Comparison of ENCODE assay signal across 10 cellular contexts in the genomic region with DNA sequence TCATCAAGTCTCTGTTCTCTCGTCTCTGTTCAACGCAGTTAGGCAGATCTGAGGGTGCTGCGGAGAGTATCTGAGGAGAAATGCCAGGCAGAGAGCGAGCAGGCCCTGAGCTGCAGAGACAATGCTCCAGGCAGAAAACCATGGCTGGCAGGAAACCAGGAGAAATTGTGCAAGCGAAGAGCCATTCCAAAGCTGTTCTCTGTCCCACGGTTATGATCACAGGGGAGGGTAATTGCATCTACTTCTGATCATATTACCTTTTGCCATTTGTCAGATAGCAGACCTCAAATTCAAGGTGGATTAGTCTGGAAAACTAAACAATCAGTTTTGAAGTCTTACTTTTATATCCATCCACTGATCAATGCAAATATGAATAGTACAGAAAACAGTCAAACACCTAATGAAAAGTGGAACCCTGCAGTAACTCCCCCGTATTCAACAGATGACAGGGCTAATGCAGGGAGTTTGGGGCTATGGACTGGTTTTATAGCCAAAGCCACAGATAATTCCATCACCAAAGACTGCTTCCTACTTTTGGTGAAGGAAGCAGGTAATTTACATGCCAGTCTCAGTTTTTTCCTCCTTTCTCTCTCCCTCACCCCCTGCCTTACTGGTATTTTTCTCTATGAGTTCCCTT.
DNase-seq lines count a peak whose midpoint lies in the region; TF ChIP-seq lines count a peak whose summit lies in the region.
"Had no signal": no experiment of that assay in that cellular context is flagged by ENCODE, and none has a peak within 500 bp of the region (broad histone marks: within the 10 kb centered on the region; RNA-seq: fewer than 3 reads in every experiment).

No MANE protein-coding gene starts in this region.

- peak overlapping the region; percentile 47; the same call in 1 of the 2 replicates for H3K4me3 ChIP-seq in BE2C (ENCODE audit: low read depth, low read length)
- H3K4me3 ChIP-seq in mesendoderm (ENCODE audit: low read length) = no peak overlapping the region

- TF ChIP-seq CTCF in BE2C (IDR thresholded peaks at IDR 0.05; ENCODE audit: low read depth, low read length) = no peak

- H3K36me3 ChIP-seq in BE2C (no peaks in the 10 kb centered on the region), mesendoderm (ENCODE audit: control insufficient read depth, insufficient read depth, low read length) (no peaks in the 10 kb centered on the region)

- H3K4ac ChIP-seq in mesendoderm (ENCODE audit: low read depth, low read length) = peak overlapping the region; percentile 20

- H3K27me3 ChIP-seq in BE2C (no peaks in the 10 kb centered on the region), mesendoderm (ENCODE audit: insufficient read depth, low read length, poor library complexity) (no peaks in the 10 kb centered on the region)

- peak overlapping the region; percentile 35 for H3K9ac ChIP-seq in mesendoderm (ENCODE audit: low read length)

- peak overlapping the region; percentile 88 for H3K18ac ChIP-seq in mesendoderm (ENCODE audit: low read length)

- H3K4me2 ChIP-seq in mesendoderm (ENCODE audit: low read length) = no peak overlapping the region

- no peak overlapping the region for H3K23ac ChIP-seq in mesendoderm (ENCODE audit: low read length)

- WGBS in mesendoderm (ENCODE audit: extremely low coverage, insufficient coverage, low lambda C conversion rate) = no CpG with 5 or more reads among the region's 7 CpGs

- H3K79me2 ChIP-seq in mesendoderm (ENCODE audit: control insufficient read depth, insufficient read depth, low read length) = peaks cover 51% of the 10 kb centered on the region

- H2BK120ac ChIP-seq in mesendoderm (ENCODE audit: low read depth, low read length) = no peak overlapping the region

- no peak overlapping the region for H4K8ac ChIP-seq in mesendoderm (ENCODE audit: low read depth, low read length)

- peaks cover 47% of the 10 kb centered on the region for H3K4me1 ChIP-seq in BE2C
- H3K4me1 ChIP-seq in mesendoderm (ENCODE audit: control insufficient read depth, low read depth, low read length) = peaks cover 35% of the 10 kb centered on the region

- H2AK5ac ChIP-seq in mesendoderm (ENCODE audit: low read length) = peak overlapping the region; percentile 70

- peak overlapping the region; percentile 49 for H2BK5ac ChIP-seq in mesendoderm (ENCODE audit: low read length)

- H3K9me3 ChIP-seq in BE2C = no peaks in the 10 kb centered on the region

- H4K5ac ChIP-seq in mesendoderm (ENCODE audit: low read length) = no peak overlapping the region

- peak overlapping the region; percentile 61 for H3K56ac ChIP-seq in mesendoderm (ENCODE audit: low read length)

- H3K79me1 ChIP-seq in mesendoderm (ENCODE audit: low read length) = peaks cover 13% of the 10 kb centered on the region

- peak overlapping the region; percentile 14 for H2BK15ac ChIP-seq in mesendoderm (replicated peaks; ENCODE audit: low read depth)

- peak; percentile 86 for DNase-seq in BE2C
- peak; percentile 85 for DNase-seq in RPMI7951 (ENCODE audit: low read depth)
- peak; percentile 80 for DNase-seq in fibroblast of gingiva (ENCODE audit: low read depth)
- peak; percentile 38 for DNase-seq in mesendoderm
- DNase-seq in NCI-H510A treated with DMSO at 0.1 percent for 48 hours (lab: John Stamatoyannopoulos, UW) = no peak
- DNase-seq in NCI-H1048 (lab: John Stamatoyannopoulos, UW) = no peak
- no peak for DNase-seq in mesenteric fat pad (ENCODE audit: low spot score)
- no peak for DNase-seq in COLO668 (lab: John Stamatoyannopoulos, UW; ENCODE audit: unreplicated experiment)
- DNase-seq: activated CD4-positive, CD25-positive, alpha-beta regulatory T cell; activated naive CD8-positive, alpha-beta T cell treated with anti-CD3 and anti-CD28 coated beads for 36 hours had no signal

- no peak overlapping the region for H3K27ac ChIP-seq in mesendoderm (ENCODE audit: low read depth, low read length)

Comparison
In these comparisons a context has a peak if more than half of its experiments do, and no peak if none do; other contexts are left out.
1. DNase-seq: peak in BE2C (single experiment), RPMI7951 (single experiment), fibroblast of gingiva (single experiment) and mesendoderm (single experiment); none in NCI-H510A treated with DMSO at 0.1 percent for 48 hours (single experiment), NCI-H1048 (single experiment), mesenteric fat pad (single experiment) and COLO668 (single experiment).